Comparison of ENCODE assay signal across 9 cellular contexts in genomic region chr11:68328374-68329091, GRCh38. TPM values are rescaled to one million over a fixed set of nuclear protein-coding genes. Genes with fewer than 3 reads are reported as not detected.
DNase-seq lines count a peak whose midpoint lies in the region; ATAC-seq, FAIRE-seq and TF ChIP-seq lines count a peak whose summit lies in the region.
"Had no signal": no experiment of that assay in that cellular context is flagged by ENCODE, and none has a peak within 500 bp of the region (broad histone marks: within the 10 kb centered on the region; RNA-seq: fewer than 3 reads in every experiment).

No MANE protein-coding gene starts in this region.

- POLR2A ChIA-PET in OCI-LY7 (lab: Charles Lee) = interaction anchor here (0.5 to 0.7 kb wide), 2 partner anchors 18 to 154 kb away, joined by 3 to 5 read pairs; no protein-coding TSS in a partner anchor
- POLR2A ChIA-PET in PC-3 (lab: Charles Lee; ENCODE audit: unreplicated experiment) = interaction anchor here (0.7 kb wide), 1 partner anchor 94 kb away, joined by 4 read pairs; no protein-coding TSS in a partner anchor

- WGBS in esophagus muscularis mucosa = 35% methylated on average over 20 of the region's 25 CpGs
- 53 to 57% methylated on average over 25 of the region's 25 CpGs for WGBS in pancreas, 2 donors

- no peaks in the 10 kb centered on the region for H3K9me3 ChIP-seq in OCI-LY7 (ENCODE audit: low read length)
- no peaks in the 10 kb centered on the region for H3K9me3 ChIP-seq in esophagus muscularis mucosa
- no peaks in the 10 kb centered on the region for H3K9me3 ChIP-seq in pancreas
- H3K9me3 ChIP-seq in Karpas-422 (ENCODE audit: low read length) = no peaks in the 10 kb centered on the region
- H3K9me3 ChIP-seq in PC-3 (ENCODE audit: low read length) = no peaks in the 10 kb centered on the region

- H4K20me1 ChIP-seq in OCI-LY7 (ENCODE audit: insufficient read depth, low read length) (no peaks in the 10 kb centered on the region), Karpas-422 (ENCODE audit: insufficient read depth, low read depth, low read length) (no peaks in the 10 kb centered on the region), PC-3 (ENCODE audit: low read length) (peaks cover 25% of the 10 kb centered on the region; the same call in 1 of the 2 replicates)

- H3K27me3 ChIP-seq in esophagus muscularis mucosa (no peaks in the 10 kb centered on the region), pancreas (no peaks in the 10 kb centered on the region), Karpas-422 (ENCODE audit: low read length) (no peaks in the 10 kb centered on the region), PC-3 (ENCODE audit: low read length) (no peaks in the 10 kb centered on the region)

- H3K79me2 ChIP-seq in OCI-LY7 (ENCODE audit: insufficient read depth, low read depth, low read length) = no peaks in the 10 kb centered on the region
- no peaks in the 10 kb centered on the region for H3K79me2 ChIP-seq in Karpas-422 (ENCODE audit: low read length)
- peaks cover 95% of the 10 kb centered on the region for H3K79me2 ChIP-seq in PC-3 (ENCODE audit: low read length)

- TF ChIP-seq CTCF in OCI-LY7 (conservative IDR thresholded peaks at IDR 0.05; ENCODE audit: low read length) (no peak), esophagus muscularis mucosa (IDR thresholded peaks at IDR 0.05) (no peak), pancreas (IDR thresholded peaks at IDR 0.05) (no peak), PC-3 (conservative IDR thresholded peaks at IDR 0.05; ENCODE audit: low read depth, low read length) (no peak)

- no peaks in the 10 kb centered on the region for H3K36me3 ChIP-seq in OCI-LY7 (ENCODE audit: insufficient read depth, low read length)
- H3K36me3 ChIP-seq in esophagus muscularis mucosa = no peaks in the 10 kb centered on the region
- H3K36me3 ChIP-seq in pancreas = no peaks in the 10 kb centered on the region
- H3K36me3 ChIP-seq in Karpas-422 (ENCODE audit: insufficient read depth, low read length) = no peaks in the 10 kb centered on the region
- no peaks in the 10 kb centered on the region for H3K36me3 ChIP-seq in PC-3 (ENCODE audit: low read depth, low read length)

- no peak overlapping the region for H3K4me3 ChIP-seq in OCI-LY7 (ENCODE audit: low read depth, low read length, poor library complexity, severe bottlenecking)
- H3K4me3 ChIP-seq in esophagus muscularis mucosa = peak overlapping the region in 1 of 4 donors; percentile 9
- H3K4me3 ChIP-seq in pancreas = no peak overlapping the region
- H3K4me3 ChIP-seq in Karpas-422 (ENCODE audit: low read length) = no peak overlapping the region
- no peak overlapping the region for H3K4me3 ChIP-seq in PC-3 (ENCODE audit: low read length)

- DNase-seq in Daoy (ENCODE audit: low read depth) (peak; percentile 60), OCI-LY7 (ENCODE audit: low spot score) (peak; percentile 10), esophagus muscularis mucosa (ENCODE audit: extremely low spot score) (no peak), pancreas (peak in 3 of 6 donors; percentile 57 to 62 (median 60)), Karpas-422 (no peak), PC-3 (no peak)

- H2AFZ ChIP-seq in OCI-LY7 (ENCODE audit: low read length) (no peak overlapping the region), Karpas-422 (ENCODE audit: low read length) (no peak overlapping the region), PC-3 (ENCODE audit: low read length) (no peak overlapping the region)

- H3K4me2 ChIP-seq in OCI-LY7 (ENCODE audit: low read length) (no peak overlapping the region), Karpas-422 (ENCODE audit: low read depth, low read length, poor library complexity, severe bottlenecking) (no peak overlapping the region), PC-3 (ENCODE audit: low read length) (no peak overlapping the region)

- H3K4me1 ChIP-seq in OCI-LY7 (ENCODE audit: insufficient read depth, low read length, poor library complexity, severe bottlenecking) = peaks cover 7% of the 10 kb centered on the region
- peaks cover 92 to 100% (median 98%) of the 10 kb centered on the region in 4 donors for H3K4me1 ChIP-seq in esophagus muscularis mucosa
- H3K4me1 ChIP-seq in pancreas = peaks cover 20 to 31% (median 25%) of the 10 kb centered on the region in 3 donors
- H3K4me1 ChIP-seq in Karpas-422 (ENCODE audit: low read length) = no peaks in the 10 kb centered on the region
- H3K4me1 ChIP-seq in PC-3 (ENCODE audit: insufficient read depth, low read length) = no peaks in the 10 kb centered on the region

- no peaks in the 10 kb centered on the region for H3F3A ChIP-seq in PC-3 (ENCODE audit: low read length, unreplicated experiment)

- ATAC-seq in pancreas (peak; percentile 68 to 82 (median 74)), HG03442 (IDR thresholded peaks at IDR 0.05; ENCODE audit: unreplicated experiment) (no peak), GM21825 (IDR thresholded peaks at IDR 0.05; ENCODE audit: unreplicated experiment) (no peak), PC-3 (no peak)

- intact Hi-C loops in OCI-LY7 (cut with micrococcal nuclease; ENCODE audit: unreplicated experiment) = no loop called here
- intact Hi-C loops in esophagus muscularis mucosa (cut with DNase I) = no loop called here
- intact Hi-C loops in pancreas (cut with DNase I) = no loop called here
- intact Hi-C loops in PC-3 (cut with micrococcal nuclease) = no loop called here

- H3K9ac ChIP-seq in Karpas-422 (ENCODE audit: low read length) (no peak overlapping the region), PC-3 (ENCODE audit: low read length) (no peak overlapping the region)

- CTCF ChIA-PET in OCI-LY7 (lab: Charles Lee; ENCODE audit: unreplicated experiment) = no interaction called here
- CTCF ChIA-PET in PC-3 (lab: Charles Lee) = no interaction called here

- no peaks in the 10 kb centered on the region for H3K9me2 ChIP-seq in OCI-LY7 (ENCODE audit: insufficient read depth, low read length)
- H3K9me2 ChIP-seq in Karpas-422 (replicated peaks; ENCODE audit: insufficient read depth, low read length) = no peaks in the 10 kb centered on the region
- H3K9me2 ChIP-seq in PC-3 (replicated peaks; ENCODE audit: low read length) = no peaks in the 10 kb centered on the region

- no TSS peak for BruUV-seq in OCI-LY7 (replicated peaks; lab: Mats Ljungman, UMichigan)
- BruUV-seq in PC-3 (replicated peaks; lab: Mats Ljungman, UMichigan) = no TSS peak

- no peak for TF ChIP-seq POLR2A in esophagus muscularis mucosa (IDR thresholded peaks at IDR 0.05; ENCODE audit: low read depth)

- TF ChIP-seq EP300 in esophagus muscularis mucosa (IDR thresholded peaks at IDR 0.05) = no peak

- no peak for FAIRE-seq in pancreas (lab: Jason Lieb, UNC)
- FAIRE-seq: TTC549 had no signal

- no peak overlapping the region for H3K27ac ChIP-seq in OCI-LY7 (ENCODE audit: low read depth, low read length, poor library complexity, severe bottlenecking)
- peak overlapping the region; percentile 49 to 67 (median 60) for H3K27ac ChIP-seq in esophagus muscularis mucosa (replicated peaks in 1 of 4)
- peak overlapping the region; percentile 2 to 71 (median 50) for H3K27ac ChIP-seq in pancreas
- no peak overlapping the region for H3K27ac ChIP-seq in Karpas-422 (ENCODE audit: low read length)
- no peak overlapping the region for H3K27ac ChIP-seq in PC-3 (ENCODE audit: low read length)

RNA-seq across cellular contexts. Expression of gene LRP5, which starts 16.1 kb away (rescaled TPM):
- total RNA-seq in Daoy (2014; rRNA removed; shearing (Covaris generic)) = 13.8 and 17.2 TPM in 2 replicates
- total RNA-seq in OCI-LY7 (2014; rRNA removed; shearing (Covaris generic)) = 0.59 and 0.60 TPM in 2 replicates
- total RNA-seq in OCI-LY7 (2022) = 0.26 TPM in 1 of 2 replicates, not detected in the other
- 10 to 100 TPM; 34.0 to 78.4 (median 56.2) TPM for total RNA-seq in esophagus muscularis mucosa
- total RNA-seq in pancreas = 10 to 100 TPM; 27.4 to 50.6 (median 31.3) TPM
- polyA plus RNA-seq in pancreas = 10 to 100 TPM; 43.7 to 62.8 TPM
- 0.04 and 0.07 TPM in 2 replicates for total RNA-seq in Karpas-422 (2014; rRNA removed; shearing (Covaris generic); ENCODE audit: low replicate concordance)
- 64.3 and 83.5 TPM in 2 replicates for total RNA-seq in PC-3 (2014; rRNA removed)

RNA-seq across cellular contexts. Expression of gene C11orf24, which starts 56.8 kb away (rescaled TPM):
- 32.2 and 46.7 TPM in 2 replicates for total RNA-seq in Daoy (2014; rRNA removed; shearing (Covaris generic))
- total RNA-seq in OCI-LY7 (2014; rRNA removed; shearing (Covaris generic)) = 53.9 and 81.1 TPM in 2 replicates
- total RNA-seq in OCI-LY7 (2022) (94.1 and 114 TPM in 2 replicates), esophagus muscularis mucosa (10 to 100 TPM; 27.0 to 41.5 (median 31.5) TPM), pancreas (10 to 100 TPM; 12.4 to 19.9 (median 16.6) TPM), PC-3 (2014; rRNA removed) (74.9 and 75.9 TPM in 2 replicates)
- polyA plus RNA-seq in pancreas = 10 to 100 TPM; 19.0 to 20.3 TPM
- 25.4 and 37.4 TPM in 2 replicates for total RNA-seq in Karpas-422 (2014; rRNA removed; shearing (Covaris generic); ENCODE audit: low replicate concordance)

Comparison
In these comparisons a context has a peak if more than half of its experiments do, and no peak if none do; other contexts are left out.
1. DNase-seq: peak in Daoy (single experiment) and OCI-LY7 (single experiment); none in esophagus muscularis mucosa (single experiment), Karpas-422 (single experiment) and PC-3 (single experiment).
2. H3K27ac ChIP-seq: peak in esophagus muscularis mucosa (4 of 4) and pancreas (4 of 4); none in OCI-LY7 (single experiment), Karpas-422 (single experiment) and PC-3 (single experiment).
3. ATAC-seq: peak in pancreas (4 of 4); none in HG03442 (single experiment), GM21825 (single experiment) and PC-3 (single experiment).